Comparison of ENCODE assay signal across 1 cellular context in genomic region chr11:26960265-26960664, GRCh38.
TF ChIP-seq lines count a peak whose summit lies in the region.

No MANE protein-coding gene starts in this region.

TF ChIP-seq in SK-N-SH treated with all-trans-retinoic acid at 6 μM for 48 hours, 23 proteins besides CTCF, POLR2A, EP300 and RAD21 (continued from another document):
- TF ChIP-seq CREB5 (CRISPR knock-in tag; IDR thresholded peaks at IDR 0.05; ENCODE audit: low read depth), result no peak
- TF ChIP-seq PATZ1 (CRISPR knock-in tag; IDR thresholded peaks at IDR 0.05; ENCODE audit: borderline replicate concordance), result no peak
- TF ChIP-seq ZFP3 (CRISPR knock-in tag; IDR thresholded peaks at IDR 0.05), result no peak
- no peak for TF ChIP-seq ZNF70 (CRISPR knock-in tag; IDR thresholded peaks at IDR 0.05)
- TF ChIP-seq SNAI2 (CRISPR knock-in tag; IDR thresholded peaks at IDR 0.05), result no peak
- no peak for TF ChIP-seq ARNTL (CRISPR knock-in tag; IDR thresholded peaks at IDR 0.05; ENCODE audit: borderline replicate concordance, low read depth)
- no peak for TF ChIP-seq ISL1 (CRISPR knock-in tag; IDR thresholded peaks at IDR 0.05)
- TF ChIP-seq CSDC2 (CRISPR knock-in tag; IDR thresholded peaks at IDR 0.05), result no peak
- no peak for TF ChIP-seq PPARA (CRISPR knock-in tag; IDR thresholded peaks at IDR 0.05; ENCODE audit: borderline replicate concordance)
- TF ChIP-seq ESRRG (CRISPR knock-in tag; IDR thresholded peaks at IDR 0.05), result no peak
- no peak for TF ChIP-seq GLIS3 (CRISPR knock-in tag; IDR thresholded peaks at IDR 0.05)
- TF ChIP-seq ZNF565 (CRISPR knock-in tag; conservative IDR thresholded peaks at IDR 0.05; ENCODE audit: low read depth), result no peak
